ENCODE assay signal across 20 cellular contexts in genomic region chr7:140345426-140345825, GRCh38. TPM values are rescaled to one million over a fixed set of nuclear protein-coding genes. Genes with fewer than 3 reads are reported as not detected.
DNase-seq lines count a peak whose midpoint lies in the region; TF ChIP-seq lines count a peak whose summit lies in the region.
"Had no signal": no experiment of that assay in that cellular context is flagged by ENCODE, and none has a peak within 500 bp of the region (broad histone marks: within the 10 kb centered on the region; RNA-seq: fewer than 3 reads in every experiment).

No MANE protein-coding gene starts in this region.

- BruUV-seq in Calu3 (replicated peaks; lab: Mats Ljungman, UMichigan) = no TSS peak

- no peaks in the 10 kb centered on the region for H3K27me3 ChIP-seq in transverse colon
- H3K27me3 ChIP-seq in effector memory CD4-positive, alpha-beta T cell (replicated peaks; ENCODE audit: control insufficient read depth, insufficient read depth, low read length, poor library complexity, severe bottlenecking) = no peaks in the 10 kb centered on the region

- H3K9me3 ChIP-seq in transverse colon = no peaks in the 10 kb centered on the region
- no peaks in the 10 kb centered on the region for H3K9me3 ChIP-seq in effector memory CD4-positive, alpha-beta T cell (ENCODE audit: control insufficient read depth, low read length)
- H3K9me3 ChIP-seq: A549, Caco-2 had no signal

- peaks cover 0 to 15% (median 0%) of the 10 kb centered on the region in 4 donors for H3K36me3 ChIP-seq in transverse colon
- H3K36me3 ChIP-seq in effector memory CD4-positive, alpha-beta T cell (ENCODE audit: control insufficient read depth, insufficient read depth, low read length) = peaks cover 38% of the 10 kb centered on the region

- 41 to 65% methylated on average over 3 of the region's 3 CpGs for WGBS in transverse colon (ENCODE audit: low coverage in 1 of 2), 2 donors

- in situ Hi-C loops in transverse colon (cut with MboI; ENCODE audit: low pct_ligation_motif_present in 1 of 4, low pct_unique_long_range_greater_than_20kb in 1 of 4, low sequenced_read_pairs in 3 of 4) = loop anchor here in 2 of 4 donors (25.0 kb wide), 2 partner anchors 258 to 283 kb away; partner anchors contain the start of gene PARP12 (in 1 of the 2)

- no peaks in the 10 kb centered on the region for H3K27me3 Mint-ChIP-seq in T-helper 2 cell treated with Interferon-gamma antibody and Interleukin-4, amounts not matched to agents 5 μg/mL and 100 μg/mL, for 36 hours (ENCODE audit: low read depth)
- peaks cover 5% of the 10 kb centered on the region for H3K27me3 Mint-ChIP-seq in endothelial cell (ENCODE audit: unreplicated experiment)
- H3K27me3 Mint-ChIP-seq in type B pancreatic cell = no peaks in the 10 kb centered on the region
- no peaks in the 10 kb centered on the region for H3K27me3 Mint-ChIP-seq in Calu3 (ENCODE audit: unreplicated experiment)
- H3K27me3 Mint-ChIP-seq: CD4-positive, alpha-beta T cell had no signal

- H3K36me3 Mint-ChIP-seq in T-helper 2 cell treated with Interferon-gamma antibody and Interleukin-4, amounts not matched to agents 5 μg/mL and 100 μg/mL, for 36 hours (ENCODE audit: low read depth) = peaks cover 60% of the 10 kb centered on the region
- H3K36me3 Mint-ChIP-seq in endothelial cell (ENCODE audit: low read depth, unreplicated experiment) (peaks cover 23% of the 10 kb centered on the region), type B pancreatic cell (peaks cover 39% of the 10 kb centered on the region), Calu3 (ENCODE audit: insufficient read depth, unreplicated experiment) (peaks cover 7% of the 10 kb centered on the region)

- H3K27ac Mint-ChIP-seq in T-helper 2 cell treated with Interferon-gamma antibody and Interleukin-4, amounts not matched to agents 5 μg/mL and 100 μg/mL, for 36 hours = peak overlapping the region; percentile 28
- no peak overlapping the region for H3K27ac Mint-ChIP-seq in endothelial cell (ENCODE audit: unreplicated experiment)
- no peak overlapping the region for H3K27ac Mint-ChIP-seq in type B pancreatic cell
- no peak overlapping the region for H3K27ac Mint-ChIP-seq in Calu3 (ENCODE audit: unreplicated experiment)
- H3K27ac Mint-ChIP-seq: CD4-positive, alpha-beta T cell had no signal

- TF ChIP-seq CTCF in endothelial cell (IDR thresholded peaks at IDR 0.05; ENCODE audit: unreplicated experiment) (no peak), transverse colon (IDR thresholded peaks at IDR 0.05) (no peak), type B pancreatic cell (conservative IDR thresholded peaks at IDR 0.05) (no peak), Calu3 (IDR thresholded peaks at IDR 0.05; ENCODE audit: unreplicated experiment) (no peak)

- intact Hi-C loops in transverse colon (cut with DNase I; ENCODE audit: low total_unique reads) (no loop called here), Calu3 (cut with micrococcal nuclease; ENCODE audit: unreplicated experiment) (no loop called here)

- no peak for TF ChIP-seq EP300 in transverse colon (IDR thresholded peaks at IDR 0.05; ENCODE audit: low read depth)

- TF ChIP-seq POLR2A in transverse colon (IDR thresholded peaks at IDR 0.05) = no peak

- H3K4me3 ChIP-seq in transverse colon = no peak overlapping the region
- no peak overlapping the region for H3K4me3 ChIP-seq in effector memory CD4-positive, alpha-beta T cell (ENCODE audit: insufficient read depth, low read depth, low read length, poor library complexity, severe bottlenecking)
- H3K4me3 ChIP-seq: A549 had no signal

- DNase-seq in T-helper 2 cell treated with Interferon-gamma antibody and Interleukin-4, amounts not matched to agents 5 μg/mL and 100 μg/mL, for 36 hours (ENCODE audit: low spot score) = no peak
- no peak for DNase-seq in T-helper 2 cell
- DNase-seq in astrocyte of the hippocampus (ENCODE audit: low read depth, low spot score) = peak; percentile 16
- no peak for DNase-seq in endothelial cell (ENCODE audit: low spot score)
- no peak for DNase-seq in transverse colon
- DNase-seq in type B pancreatic cell (ENCODE audit: extremely low spot score, unreplicated experiment) = no peak
- no peak for DNase-seq in Calu3
- DNase-seq in effector memory CD4-positive, alpha-beta T cell = no peak
- DNase-seq: AML-193; Caco-2; CD4-positive, alpha-beta T cell; DMS153; DMS79; GF-D8; GOT3; H7 had no signal

- H3K4me1 Mint-ChIP-seq in T-helper 2 cell treated with Interferon-gamma antibody and Interleukin-4, amounts not matched to agents 5 μg/mL and 100 μg/mL, for 36 hours (ENCODE audit: low read depth) = peaks cover 22% of the 10 kb centered on the region
- H3K4me1 Mint-ChIP-seq in endothelial cell (ENCODE audit: unreplicated experiment) (peaks cover 42% of the 10 kb centered on the region), type B pancreatic cell (ENCODE audit: unreplicated experiment) (peaks cover 9% of the 10 kb centered on the region), Calu3 (ENCODE audit: low read depth, unreplicated experiment) (no peaks in the 10 kb centered on the region)

- H3K4me1 ChIP-seq in transverse colon = peaks cover 0 to 21% (median 6%) of the 10 kb centered on the region in 4 donors
- H3K4me1 ChIP-seq in effector memory CD4-positive, alpha-beta T cell (ENCODE audit: control insufficient read depth, insufficient read depth, low read length, poor library complexity, severe bottlenecking) = no peaks in the 10 kb centered on the region
- H3K4me1 ChIP-seq: A549, Caco-2 had no signal

- H3K9me3 Mint-ChIP-seq in T-helper 2 cell treated with Interferon-gamma antibody and Interleukin-4, amounts not matched to agents 5 μg/mL and 100 μg/mL, for 36 hours = no peaks in the 10 kb centered on the region
- H3K9me3 Mint-ChIP-seq in endothelial cell (ENCODE audit: unreplicated experiment) (no peaks in the 10 kb centered on the region), type B pancreatic cell (no peaks in the 10 kb centered on the region), Calu3 (ENCODE audit: low read depth, unreplicated experiment) (no peaks in the 10 kb centered on the region)
- H3K9me3 Mint-ChIP-seq: CD4-positive, alpha-beta T cell had no signal

- H3K4me3 Mint-ChIP-seq in T-helper 2 cell treated with Interferon-gamma antibody and Interleukin-4, amounts not matched to agents 5 μg/mL and 100 μg/mL, for 36 hours = no peak overlapping the region
- peak overlapping the region; percentile 19 for H3K4me3 Mint-ChIP-seq in endothelial cell (ENCODE audit: unreplicated experiment)
- no peak overlapping the region for H3K4me3 Mint-ChIP-seq in type B pancreatic cell
- no peak overlapping the region for H3K4me3 Mint-ChIP-seq in Calu3 (ENCODE audit: low read depth, unreplicated experiment)
- H3K4me3 Mint-ChIP-seq: CD4-positive, alpha-beta T cell had no signal

- H3K27ac ChIP-seq in transverse colon = peak overlapping the region in 3 of 4 donors; percentile 46 to 63 (median 52)
- H3K27ac ChIP-seq in effector memory CD4-positive, alpha-beta T cell (ENCODE audit: insufficient read depth, low read length, poor library complexity, severe bottlenecking) = no peak overlapping the region
- H3K27ac ChIP-seq: 22Rv1, A549, C4-2B had no signal

- CTCF ChIA-PET in Calu3 (lab: Charles Lee) = no interaction called here

RNA-seq across cellular contexts. Expression of gene SLC37A3, which starts 52.9 kb away (rescaled TPM):
- total RNA-seq in endothelial cell (ENCODE audit: unreplicated experiment) (76.7 TPM), transverse colon (100 to 1,000 TPM in 1 of 4 donors, 10 to 100 TPM in 3; 34.8 to 132 (median 76.0) TPM), type B pancreatic cell (ENCODE audit: low replicate concordance) (48.7 and 53.2 TPM in 2 replicates), Calu3 (2022) (62.5 and 65.2 TPM in 2 replicates)

RNA-seq across cellular contexts. Expression of gene RAB19, which starts 58.4 kb away (rescaled TPM):
- total RNA-seq in endothelial cell (ENCODE audit: unreplicated experiment) (5.1 TPM), transverse colon (10 to 100 TPM; 10.3 to 87.9 (median 18.9) TPM), type B pancreatic cell (ENCODE audit: low replicate concordance) (2.2 and 3.3 TPM in 2 replicates), Calu3 (2022) (4.7 and 7.1 TPM in 2 replicates)
- total RNA-seq: Daoy had no signal
